Comparison of ENCODE assay signal across 10 cellular contexts in the genomic region with DNA sequence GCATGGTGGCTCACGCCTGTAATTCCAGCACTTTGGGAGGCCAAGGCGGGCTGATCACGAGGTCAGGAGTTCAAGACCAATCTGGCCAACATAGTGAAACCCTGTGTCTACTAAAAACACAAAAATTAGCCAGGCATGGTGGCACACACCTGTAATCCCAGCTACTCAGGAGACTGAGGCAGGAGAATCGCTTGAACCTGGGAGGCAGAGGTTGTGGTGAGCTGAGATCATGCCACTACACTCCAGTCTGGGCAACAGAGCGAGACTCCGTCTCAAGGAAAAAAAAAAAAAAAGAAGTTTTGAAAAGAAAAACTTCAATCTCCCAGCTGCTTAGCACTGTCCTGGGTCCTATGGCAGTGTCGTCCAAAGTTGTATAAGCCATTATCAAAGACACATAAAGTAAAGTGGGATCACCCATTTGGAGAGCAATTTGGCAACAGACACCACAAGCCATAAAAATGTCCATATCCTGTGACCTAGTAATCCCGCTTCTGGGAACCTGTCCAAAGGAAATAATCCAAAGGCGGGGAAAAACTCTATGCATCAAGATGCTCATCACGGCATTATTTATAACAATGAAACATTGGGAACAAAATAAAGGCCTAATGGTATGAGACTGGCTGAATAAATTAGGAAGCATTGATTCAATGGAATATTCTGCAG. TPM values are rescaled to one million over a fixed set of nuclear protein-coding genes. Genes with fewer than 3 reads are reported as not detected.
A peak's percentile ranks its signal among the peaks of the same experiment; 100 is the strongest.
DNase-seq lines count a peak whose midpoint lies in the region; TF ChIP-seq lines count a peak whose summit lies in the region.
"Not testable (repeated sequence)": the region's sequence is repeated elsewhere in the genome, so short reads cannot be mapped to it uniquely, and the experiment has no call there.
"Had no signal": no experiment of that assay in that cellular context is flagged by ENCODE, and none has a peak within 500 bp of the region (broad histone marks: within the 10 kb centered on the region; RNA-seq: fewer than 3 reads in every experiment).

No MANE protein-coding gene starts in this region.

- WGBS in GM23248 (ENCODE audit: low coverage in 1 of 2, low lambda C conversion rate in 2 of 2, missing lambda C conversion rate in 2 of 2), 2 experiments = 75 to 80% methylated on average over 10 of the region's 10 CpGs

- H3K9ac ChIP-seq in GM23248 = not testable (repeated sequence)

- peaks cover 24% of the 10 kb centered on the region for H3K79me2 ChIP-seq in GM23248 (ENCODE audit: insufficient read depth)

- H3K27ac Mint-ChIP-seq in nephron = peak overlapping the region; percentile 98 to 99 (median 99)

- not testable (repeated sequence) for H3F3A ChIP-seq in GM23248 (ENCODE audit: insufficient read depth)

- not testable (repeated sequence) for H3K4me2 ChIP-seq in GM23248 (ENCODE audit: unreplicated experiment)

- H3K4me1 ChIP-seq in GM23248 (ENCODE audit: insufficient read depth) = peaks cover 11% of the 10 kb centered on the region

- not testable (repeated sequence) for H4K20me1 ChIP-seq in GM23248 (ENCODE audit: insufficient read depth)

- H3K9me2 ChIP-seq in GM23248 (ENCODE audit: insufficient read depth) = not testable (repeated sequence)

- H3K27me3 Mint-ChIP-seq in nephron (ENCODE audit: low read depth) = not testable (repeated sequence)

- not testable (repeated sequence) for H3K27me3 ChIP-seq in GM23248 (replicated peaks; ENCODE audit: insufficient read depth)

- TF ChIP-seq CTCF in AG09309 (IDR thresholded peaks at IDR 0.05; ENCODE audit: control insufficient read depth, insufficient read depth, low read depth, low read length, missing control alignments); LNCaP clone FGC (IDR thresholded peaks at IDR 0.05; ENCODE audit: control insufficient read depth, extremely low read depth, insufficient read depth); nephron (IDR thresholded peaks at IDR 0.05; ENCODE audit: unreplicated experiment in 3 of 3): not testable (repeated sequence)

- H3K4me3 Mint-ChIP-seq in nephron = peak overlapping the region; percentile 12 to 56 (median 22)

- H3K4me3 ChIP-seq in AG09309 (ENCODE audit: control insufficient read depth, low read depth, low read length); GM23248; LNCaP clone FGC (ENCODE audit: low read depth, low read length): not testable (repeated sequence)

- in situ Hi-C loops in GM23248 (cut with MboI) = not testable (repeated sequence)

- not testable (repeated sequence) for H3K9me3 ChIP-seq in GM23248 (ENCODE audit: low read depth)

- not testable (repeated sequence) for H3K36me3 ChIP-seq in GM23248 (ENCODE audit: low read depth)

- H3K36me3 Mint-ChIP-seq in nephron (ENCODE audit: low read depth) = not testable (repeated sequence)

- H3K4me1 Mint-ChIP-seq in nephron = peaks cover 72% of the 10 kb centered on the region

- H2AFZ ChIP-seq in GM23248 = not testable (repeated sequence)

- peak; percentile 76 for DNase-seq in AG09309 (ENCODE audit: low read depth)
- DNase-seq in GM23248 = peak; percentile 67
- peak; percentile 27 for DNase-seq in LNCaP clone FGC (ENCODE audit: low read depth)
- DNase-seq in NCI-H524 (lab: John Stamatoyannopoulos, UW) = peak; percentile 95 to 96
- peak; percentile 17 for DNase-seq in T1000 (lab: John Stamatoyannopoulos, UW)
- peak; percentile 71 for DNase-seq in cerebellum (ENCODE audit: low spot score)
- DNase-seq in fibroblast of the conjunctiva (ENCODE audit: low read depth) = peak; percentile 51

- H3K9me3 Mint-ChIP-seq in nephron = not testable (repeated sequence)

- not testable (repeated sequence) for H3K27ac ChIP-seq in GM23248

RNA-seq across cellular contexts. Expression of gene CORO2B, which starts 26.2 kb away (rescaled TPM):
- total RNA-seq in GM23248 (2014; rRNA removed; shearing (Covaris generic)) = 7.6 and 7.7 TPM in 2 replicates
- polyA plus RNA-seq in GM23248 (2016; fragmentation: Nextera tagmentation; extraction: Ambion mirVana) = 2.7 and 3.7 TPM in 2 replicates
- 30.2 TPM for total RNA-seq in cerebellum
- total RNA-seq: T-helper 2 cell treated with Interferon-gamma antibody and Interleukin-4, amounts not matched to agents 100 ng/mL and 5 ng/mL, for 36 hours had no signal
- polyA plus RNA-seq: CD14-positive monocyte had no signal

Comparison
In these comparisons a context has a peak if more than half of its experiments do, and no peak if none do; other contexts are left out.
1. DNase-seq: peak in every context shown above with its lines; median percentile 96 in NCI-H524; 76 in AG09309; 71 in cerebellum; 67 in GM23248; 51 in fibroblast of the conjunctiva; 27 in LNCaP clone FGC; 17 in T1000.